ENCODE assay signal across 21 cellular contexts in the genomic region with DNA sequence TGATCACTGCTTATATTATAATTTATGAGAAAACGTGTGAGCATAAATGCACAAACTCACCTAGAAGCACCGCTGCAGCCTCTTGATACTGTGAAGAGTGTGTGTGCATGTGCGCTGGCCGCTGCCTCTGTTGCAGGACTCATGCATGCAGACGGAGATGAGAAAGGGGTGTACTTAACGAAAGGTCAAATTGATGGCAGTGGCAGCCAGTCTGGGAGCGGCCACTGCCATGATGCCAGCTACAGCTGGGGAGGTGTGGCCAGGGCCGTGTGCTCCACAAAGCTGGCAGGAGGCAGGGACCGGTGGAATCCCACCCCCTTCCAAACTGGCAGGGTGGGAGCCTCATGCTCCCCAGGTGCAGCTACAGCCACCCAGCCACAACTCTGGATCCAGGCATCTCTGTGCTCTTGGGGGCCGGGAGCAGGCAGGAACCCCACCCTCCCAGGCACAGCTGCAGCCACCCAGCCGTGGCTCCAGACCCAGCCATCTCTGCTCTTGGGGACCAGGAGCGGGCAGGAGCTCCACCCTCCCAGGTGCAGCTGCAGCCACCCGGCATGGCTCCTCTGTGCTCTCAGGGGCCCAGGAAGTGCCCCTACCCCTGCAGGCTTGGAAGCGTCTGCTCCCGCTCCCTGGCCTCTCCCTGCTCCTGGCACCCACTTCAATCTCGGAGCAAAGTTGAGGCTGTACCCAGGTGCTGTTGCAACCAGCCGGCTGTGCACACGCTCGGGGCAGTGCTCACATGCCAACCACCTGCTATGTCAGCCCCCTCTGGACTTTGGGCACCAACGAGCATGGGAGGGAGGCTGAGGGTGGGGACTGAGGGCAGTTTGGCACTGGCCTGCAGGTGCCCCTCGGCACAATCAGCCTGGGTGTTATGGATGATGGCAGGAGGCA.
DNase-seq lines count a peak whose midpoint lies in the region; ATAC-seq, FAIRE-seq and TF ChIP-seq lines count a peak whose summit lies in the region.
"Had no signal": no experiment of that assay in that cellular context is flagged by ENCODE, and none has a peak within 500 bp of the region (broad histone marks: within the 10 kb centered on the region; RNA-seq: fewer than 3 reads in every experiment).

No MANE protein-coding gene starts in this region.

- no peak for ATAC-seq in omental fat pad (ENCODE audit: low FRiP score)
- ATAC-seq in activated CD8-positive, alpha-beta memory T cell treated with anti-CD3 and anti-CD28 coated beads, Interleukin-2, amount 10 ng/mL, durations not matched to agents 7 days and 5 days = no peak
- no peak for ATAC-seq in naive thymus-derived CD8-positive, alpha-beta T cell
- ATAC-seq: GM23338, Right ventricle myocardium inferior had no signal

- POLR2A ChIA-PET in naive thymus-derived CD8-positive, alpha-beta T cell (lab: Charles Lee) = no interaction called here

- H4K20me1 ChIP-seq in BLaER1 = peaks cover 48% of the 10 kb centered on the region

- peaks cover 12% of the 10 kb centered on the region for H3K27me3 Mint-ChIP-seq in endothelial cell (ENCODE audit: unreplicated experiment)
- no peaks in the 10 kb centered on the region for H3K27me3 Mint-ChIP-seq in activated CD8-positive, alpha-beta memory T cell treated with anti-CD3 and anti-CD28 coated beads, Interleukin-2, amount 10 ng/mL, durations not matched to agents 7 days and 5 days
- H3K27me3 Mint-ChIP-seq in naive thymus-derived CD8-positive, alpha-beta T cell = no peaks in the 10 kb centered on the region

- peak overlapping the region; percentile 34 for H3K4me3 ChIP-seq in BLaER1
- H3K4me3 ChIP-seq: GM23338, MG63, SK-N-MC had no signal

- H3K4me1 ChIP-seq in BLaER1 = peaks cover 57% of the 10 kb centered on the region

- CTCF ChIA-PET in activated CD8-positive, alpha-beta memory T cell treated with anti-CD3 and anti-CD28 coated beads, Interleukin-2, amount 10 ng/mL, durations not matched to agents 7 days and 5 days (lab: Charles Lee) = no interaction called here

- peaks cover 37% of the 10 kb centered on the region for H3K36me3 Mint-ChIP-seq in endothelial cell (ENCODE audit: low read depth, unreplicated experiment)
- H3K36me3 Mint-ChIP-seq in activated CD8-positive, alpha-beta memory T cell treated with anti-CD3 and anti-CD28 coated beads, Interleukin-2, amount 10 ng/mL, durations not matched to agents 7 days and 5 days = peaks cover 58% of the 10 kb centered on the region
- H3K36me3 Mint-ChIP-seq in naive thymus-derived CD8-positive, alpha-beta T cell = peaks cover 0 to 53% (median 14%) of the 10 kb centered on the region in 3 donors

- H3K9me3 Mint-ChIP-seq in endothelial cell (ENCODE audit: unreplicated experiment) = no peaks in the 10 kb centered on the region
- H3K9me3 Mint-ChIP-seq in activated CD8-positive, alpha-beta memory T cell treated with anti-CD3 and anti-CD28 coated beads, Interleukin-2, amount 10 ng/mL, durations not matched to agents 7 days and 5 days (ENCODE audit: low read depth) = no peaks in the 10 kb centered on the region
- no peaks in the 10 kb centered on the region for H3K9me3 Mint-ChIP-seq in naive thymus-derived CD8-positive, alpha-beta T cell

- H3K36me3 ChIP-seq in BLaER1 = peaks cover 66% of the 10 kb centered on the region

- DNase-seq in GM12891 (ENCODE audit: insufficient read length, low spot score) (no peak), endothelial cell (ENCODE audit: low spot score) (no peak), omental fat pad (ENCODE audit: low spot score) (peak; percentile 6), UCSD-AML1 (lab: John Stamatoyannopoulos, UW; ENCODE audit: unreplicated experiment) (no peak)
- DNase-seq in activated CD8-positive, alpha-beta memory T cell treated with anti-CD3 and anti-CD28 coated beads, Interleukin-2, amount 10 ng/mL, durations not matched to agents 7 days and 5 days = no peak
- DNase-seq in activated CD8-positive, alpha-beta memory T cell treated with anti-CD3 and anti-CD28 coated beads for 24 hours = no peak
- no peak for DNase-seq in naive thymus-derived CD8-positive, alpha-beta T cell
- DNase-seq: ACHN, C1 segment of cervical spinal cord, COR-L47, DMS153, MG63, NCI-H1092 treated with DMSO at 0.1 percent for 48 hours, NCI-H187, NCI-H748 treated with DMSO at 0.1 percent for 48 hours had no signal

- no peak for TF ChIP-seq CTCF in endothelial cell (IDR thresholded peaks at IDR 0.05; ENCODE audit: unreplicated experiment)
- no peak for TF ChIP-seq CTCF in omental fat pad (IDR thresholded peaks at IDR 0.05)

- peaks cover 8% of the 10 kb centered on the region; the same call in 1 of the 2 replicates for H3K27me3 ChIP-seq in BLaER1
- H3K27me3 ChIP-seq: MG63 had no signal

- TF ChIP-seq POLR2A in GM12891 (IDR thresholded peaks at IDR 0.05; ENCODE audit: low read depth, low read length) = no peak

- peak overlapping the region; percentile 74 for H3K4me2 ChIP-seq in BLaER1
- H3K4me2 ChIP-seq: GM23338, KMS-11 had no signal

- H3K27ac ChIP-seq in BLaER1 = no peak overlapping the region
- H3K27ac ChIP-seq: KMS-11, SK-N-MC had no signal

- H3K9me3 ChIP-seq in BLaER1 = peaks cover 45% of the 10 kb centered on the region
- H3K9me3 ChIP-seq: MG63 had no signal

- H3K9ac ChIP-seq in BLaER1 = no peak overlapping the region
- H3K9ac ChIP-seq: KMS-11 had no signal

- FAIRE-seq in GM12891 (lab: Jason Lieb, UNC) = peak; percentile 45
- FAIRE-seq: GM12892 had no signal

- peak overlapping the region; percentile 85 for H3K4me3 Mint-ChIP-seq in endothelial cell (ENCODE audit: unreplicated experiment)
- H3K4me3 Mint-ChIP-seq in activated CD8-positive, alpha-beta memory T cell treated with anti-CD3 and anti-CD28 coated beads, Interleukin-2, amount 10 ng/mL, durations not matched to agents 7 days and 5 days = no peak overlapping the region
- no peak overlapping the region for H3K4me3 Mint-ChIP-seq in naive thymus-derived CD8-positive, alpha-beta T cell
- H3K4me3 Mint-ChIP-seq: GM23338 had no signal

- no peak overlapping the region for H3K27ac Mint-ChIP-seq in endothelial cell (ENCODE audit: unreplicated experiment)
- H3K27ac Mint-ChIP-seq in activated CD8-positive, alpha-beta memory T cell treated with anti-CD3 and anti-CD28 coated beads, Interleukin-2, amount 10 ng/mL, durations not matched to agents 7 days and 5 days = no peak overlapping the region
- no peak overlapping the region for H3K27ac Mint-ChIP-seq in naive thymus-derived CD8-positive, alpha-beta T cell
- H3K27ac Mint-ChIP-seq: GM23338 had no signal

- no peaks in the 10 kb centered on the region for H3K4me1 Mint-ChIP-seq in endothelial cell (ENCODE audit: unreplicated experiment)
- H3K4me1 Mint-ChIP-seq in activated CD8-positive, alpha-beta memory T cell treated with anti-CD3 and anti-CD28 coated beads, Interleukin-2, amount 10 ng/mL, durations not matched to agents 7 days and 5 days = peaks cover 8% of the 10 kb centered on the region
- H3K4me1 Mint-ChIP-seq in naive thymus-derived CD8-positive, alpha-beta T cell = peaks cover 0 to 34% (median 1%) of the 10 kb centered on the region in 4 donors
- H3K4me1 Mint-ChIP-seq: GM23338 had no signal

TF ChIP-seq in GM12891, 5 proteins besides CTCF, POLR2A, EP300 and RAD21:
- no peak for TF ChIP-seq SPI1 (IDR thresholded peaks at IDR 0.05; ENCODE audit: low read depth, low read length)
- TF ChIP-seq POLR2AphosphoS5 (IDR thresholded peaks at IDR 0.05; ENCODE audit: low read depth, low read length) = no peak
- TF ChIP-seq POU2F2 (IDR thresholded peaks at IDR 0.05; ENCODE audit: low read depth, low read length) = no peak
- no peak for TF ChIP-seq TAF1 (IDR thresholded peaks at IDR 0.05; ENCODE audit: low read depth, low read length)
- TF ChIP-seq PAX5 (IDR thresholded peaks at IDR 0.05; ENCODE audit: insufficient read depth, low read length, severe bottlenecking) = no peak
